10 cellular contexts compared by ENCODE assay signal in genomic region chr12:52975820-52976573, GRCh38. TPM values are rescaled to one million over a fixed set of nuclear protein-coding genes. Genes with fewer than 3 reads are reported as not detected.
DNase-seq lines count a peak whose midpoint lies in the region; ATAC-seq lines count a peak whose summit lies in the region.
"Had no signal": no experiment of that assay in that cellular context is flagged by ENCODE, and none has a peak within 500 bp of the region (broad histone marks: within the 10 kb centered on the region; RNA-seq: fewer than 3 reads in every experiment).

No MANE protein-coding gene starts in this region.

- no peak for ATAC-seq in HG02588 (IDR thresholded peaks at IDR 0.05; ENCODE audit: unreplicated experiment)
- ATAC-seq in HG03095 (IDR thresholded peaks at IDR 0.05; ENCODE audit: unreplicated experiment), result no peak
- ATAC-seq: activated CD8-positive, alpha-beta T cell treated with anti-CD3 and anti-CD28 coated beads, Interleukin-2, amount 10 ng/mL, durations not matched to agents 7 days and 5 days; CD8-positive, alpha-beta T cell had no signal

- in situ Hi-C loops in SK-MEL-5 (cut with HindIII; ENCODE audit: low pct_unique_long_range_greater_than_20kb, low sequenced_read_pairs), result loop anchor here (25.0 kb wide), 1 partner anchor 89 kb away; no protein-coding TSS in a partner anchor

- DNase-seq in 8988T (peak; percentile 46), HT-29 (ENCODE audit: low spot score) (peak; percentile 90), SK-MEL-5 (ENCODE audit: low read depth, low spot score) (peak; percentile 39), islet precursor cell (peak; percentile 97), NCI-H526 treated with DMSO at 0.1 percent for 48 hours (lab: John Stamatoyannopoulos, UW) (no peak)
- no peak for DNase-seq in activated naive CD4-positive, alpha-beta T cell (lab: John Stamatoyannopoulos, UW)
- DNase-seq: activated CD8-positive, alpha-beta T cell treated with anti-CD3 and anti-CD28 coated beads, Interleukin-2, amount 10 ng/mL, durations not matched to agents 7 days and 5 days; CD8-positive, alpha-beta T cell had no signal

RNA-seq across cellular contexts. Expression of gene KRT18, which starts 27.1 kb away (rescaled TPM):
- 9,796 and 10,041 TPM in 2 replicates for total RNA-seq in HT-29 (2014; rRNA removed; shearing (Covaris generic))
- 1.0 and 1.6 TPM in 2 replicates for total RNA-seq in SK-MEL-5 (2014; rRNA removed; shearing (Covaris generic))
- polyA plus RNA-seq in SK-MEL-5 (2015; cell fraction: cytosol; rRNA removed), result 2.5 and 2.7 TPM in 2 replicates
- polyA plus RNA-seq in SK-MEL-5 (2015; cell fraction: nucleus; rRNA removed), result 4.8 TPM in 1 of 2 replicates, not detected in the other

RNA-seq across cellular contexts. Expression of gene EIF4B, which starts 30.3 kb away (rescaled TPM):
- total RNA-seq in HT-29 (2014; rRNA removed; shearing (Covaris generic)), result 401 and 417 TPM in 2 replicates
- total RNA-seq in SK-MEL-5 (2014; rRNA removed; shearing (Covaris generic)), result 995 and 1,087 TPM in 2 replicates
- polyA plus RNA-seq in SK-MEL-5 (2015; cell fraction: cytosol; rRNA removed), result 424 and 486 TPM in 2 replicates
- polyA plus RNA-seq in SK-MEL-5 (2015; cell fraction: nucleus; rRNA removed), result 135 and 229 TPM in 2 replicates

Comparison
In these comparisons a context has a peak if more than half of its experiments do, and no peak if none do; other contexts are left out.
1. DNase-seq: peak in 8988T (single experiment), HT-29 (single experiment), SK-MEL-5 (single experiment) and islet precursor cell (single experiment); none in NCI-H526 treated with DMSO at 0.1 percent for 48 hours (single experiment) and activated naive CD4-positive, alpha-beta T cell (0 of 4).
2. RNA of gene KRT18, which starts 27.1 kb away (total RNA-seq): 9,796 to 10,041 TPM in HT-29; 1.0 to 1.6 TPM in SK-MEL-5; every median in the first group is over 1,000 times any median in the second.